Comparison of ENCODE assay signal across 1 cellular context in the genomic region with DNA sequence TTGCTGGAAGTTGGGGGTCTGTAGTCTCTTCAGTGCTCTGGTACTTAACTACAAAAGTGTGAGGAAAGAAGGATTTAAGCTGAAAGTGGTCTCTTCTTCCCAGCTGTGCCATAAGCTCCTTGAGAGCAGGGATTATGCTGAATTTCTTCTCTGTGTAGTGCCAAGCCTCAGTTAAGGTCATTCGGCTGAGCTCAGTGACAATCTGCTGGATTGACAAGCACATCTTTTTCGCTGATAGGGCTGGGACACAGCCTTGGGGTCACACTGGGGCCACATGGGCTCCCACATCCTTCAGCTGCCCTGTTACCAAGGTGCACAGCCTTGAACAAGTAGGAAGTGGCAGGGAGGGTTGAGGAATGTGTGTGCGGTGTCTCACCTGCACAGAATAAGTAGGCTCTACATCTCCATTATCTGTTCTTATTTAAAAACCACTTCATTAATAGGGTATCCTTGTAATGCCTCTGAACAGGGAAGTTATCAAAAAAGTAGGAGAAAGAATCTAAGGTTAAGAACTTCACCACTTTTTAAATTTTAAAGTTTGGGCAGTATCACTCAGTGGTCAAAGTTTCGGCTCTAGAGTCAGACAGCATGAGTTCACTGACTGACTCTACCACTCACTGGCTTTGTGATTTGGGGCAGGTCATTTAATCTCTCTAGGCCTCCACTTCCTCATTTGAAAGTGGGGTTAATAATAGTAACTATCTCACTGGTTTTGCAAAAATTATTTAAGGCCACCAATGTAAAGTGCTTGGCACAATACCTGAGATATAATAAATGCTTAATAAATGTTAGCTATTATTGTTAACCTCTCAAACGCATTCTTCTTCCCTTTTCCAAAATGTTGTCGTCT.
TF ChIP-seq lines count a peak whose summit lies in the region.

No MANE protein-coding gene starts in this region.

TF ChIP-seq in K562, 482 proteins besides CTCF, POLR2A, EP300 and RAD21 (continued from another document):
- TF ChIP-seq SPI1 (IDR thresholded peaks at IDR 0.05; ENCODE audit: borderline replicate concordance, low read depth, low read length) = peak; percentile 92
- TF ChIP-seq EP400 (IDR thresholded peaks at IDR 0.05) = no peak
- TF ChIP-seq ZNF77 (CRISPR knock-in tag; IDR thresholded peaks at IDR 0.05) = no peak
- TF ChIP-seq, protein P1, sequence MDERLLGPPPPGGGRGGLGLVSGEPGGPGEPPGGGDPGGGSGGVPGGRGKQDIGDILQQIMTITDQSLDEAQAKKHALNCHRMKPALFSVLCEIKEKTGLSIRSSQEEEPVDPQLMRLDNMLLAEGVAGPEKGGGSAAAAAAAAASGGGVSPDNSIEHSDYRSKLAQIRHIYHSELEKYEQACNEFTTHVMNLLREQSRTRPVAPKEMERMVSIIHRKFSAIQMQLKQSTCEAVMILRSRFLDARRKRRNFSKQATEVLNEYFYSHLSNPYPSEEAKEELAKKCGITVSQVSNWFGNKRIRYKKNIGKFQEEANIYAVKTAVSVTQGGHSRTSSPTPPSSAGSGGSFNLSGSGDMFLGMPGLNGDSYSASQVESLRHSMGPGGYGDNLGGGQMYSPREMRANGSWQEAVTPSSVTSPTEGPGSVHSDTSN (CRISPR knock-in tag; IDR thresholded peaks at IDR 0.05; ENCODE audit: low read depth) = no peak
- TF ChIP-seq, protein P1 (tag; conservative IDR thresholded peaks at IDR 0.05; ENCODE audit: low read depth) = no peak
- no peak for TF ChIP-seq TAF9B (IDR thresholded peaks at IDR 0.05; ENCODE audit: partially characterized antibody)
- TF ChIP-seq, protein P2, sequence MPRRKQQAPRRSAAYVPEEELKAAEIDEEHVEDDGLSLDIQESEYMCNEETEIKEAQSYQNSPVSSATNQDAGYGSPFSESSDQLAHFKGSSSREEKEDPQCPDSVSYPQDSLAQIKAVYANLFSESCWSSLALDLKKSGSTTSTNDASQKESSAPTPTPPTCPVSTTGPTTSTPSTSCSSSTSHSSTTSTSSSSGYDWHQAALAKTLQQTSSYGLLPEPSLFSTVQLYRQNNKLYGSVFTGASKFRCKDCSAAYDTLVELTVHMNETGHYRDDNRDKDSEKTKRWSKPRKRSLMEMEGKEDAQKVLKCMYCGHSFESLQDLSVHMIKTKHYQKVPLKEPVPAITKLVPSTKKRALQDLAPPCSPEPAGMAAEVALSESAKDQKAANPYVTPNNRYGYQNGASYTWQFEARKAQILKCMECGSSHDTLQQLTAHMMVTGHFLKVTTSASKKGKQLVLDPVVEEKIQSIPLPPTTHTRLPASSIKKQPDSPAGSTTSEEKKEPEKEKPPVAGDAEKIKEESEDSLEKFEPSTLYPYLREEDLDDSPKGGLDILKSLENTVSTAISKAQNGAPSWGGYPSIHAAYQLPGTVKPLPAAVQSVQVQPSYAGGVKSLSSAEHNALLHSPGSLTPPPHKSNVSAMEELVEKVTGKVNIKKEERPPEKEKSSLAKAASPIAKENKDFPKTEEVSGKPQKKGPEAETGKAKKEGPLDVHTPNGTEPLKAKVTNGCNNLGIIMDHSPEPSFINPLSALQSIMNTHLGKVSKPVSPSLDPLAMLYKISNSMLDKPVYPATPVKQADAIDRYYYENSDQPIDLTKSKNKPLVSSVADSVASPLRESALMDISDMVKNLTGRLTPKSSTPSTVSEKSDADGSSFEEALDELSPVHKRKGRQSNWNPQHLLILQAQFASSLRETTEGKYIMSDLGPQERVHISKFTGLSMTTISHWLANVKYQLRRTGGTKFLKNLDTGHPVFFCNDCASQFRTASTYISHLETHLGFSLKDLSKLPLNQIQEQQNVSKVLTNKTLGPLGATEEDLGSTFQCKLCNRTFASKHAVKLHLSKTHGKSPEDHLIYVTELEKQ (CRISPR knock-in tag; IDR thresholded peaks at IDR 0.05) = no peak
- TF ChIP-seq ZNF717 (CRISPR knock-in tag; IDR thresholded peaks at IDR 0.05) = no peak
TF ChIP-seq in K562: peak in this region for 1.
